ENCODE assay signal across 19 cellular contexts in the genomic region with DNA sequence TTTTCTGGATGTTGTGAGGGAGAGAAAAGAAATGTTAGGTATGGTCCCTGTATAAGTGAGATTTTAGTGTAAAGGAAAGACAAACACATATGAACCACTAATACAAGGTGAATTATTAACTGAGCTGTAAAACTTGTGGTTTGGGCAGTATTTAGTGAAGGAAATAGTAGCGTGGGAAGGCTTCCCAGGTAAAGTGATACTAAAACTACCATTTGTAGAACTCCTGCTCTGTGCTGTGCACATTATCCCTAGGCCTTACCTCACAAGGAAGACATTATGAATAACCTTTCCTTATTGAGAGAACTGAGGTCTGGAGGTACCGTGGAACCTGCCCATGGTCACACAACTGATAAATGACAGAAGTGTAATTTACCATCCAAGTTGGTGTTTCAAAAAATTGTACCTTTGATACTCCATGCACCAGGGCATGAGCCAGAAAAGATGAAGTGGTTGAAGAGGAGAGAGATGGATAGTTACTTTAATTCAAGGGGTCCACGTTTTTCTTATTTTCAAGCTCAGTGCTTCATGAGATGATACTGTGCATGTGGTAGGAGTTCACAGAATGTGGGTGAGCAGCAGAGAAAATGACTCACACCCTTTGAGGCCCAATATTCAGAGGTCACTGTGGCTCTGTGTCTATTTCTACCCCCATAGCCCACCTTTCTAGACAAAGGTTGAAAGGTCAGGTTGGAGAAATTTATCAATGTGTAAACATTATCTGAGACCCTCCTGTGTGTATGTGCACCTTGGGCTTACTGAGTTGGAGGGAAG.
DNase-seq lines count a peak whose midpoint lies in the region; ATAC-seq and TF ChIP-seq lines count a peak whose summit lies in the region.
"Had no signal": no experiment of that assay in that cellular context is flagged by ENCODE, and none has a peak within 500 bp of the region (broad histone marks: within the 10 kb centered on the region; RNA-seq: fewer than 3 reads in every experiment).

No MANE protein-coding gene starts in this region.

- H3K27ac ChIP-seq in OCI-LY3 (ENCODE audit: low read length): no peak overlapping the region
- H3K27ac ChIP-seq: skin epidermis, upper lobe of right lung had no signal

- H3K9ac ChIP-seq in OCI-LY3 (ENCODE audit: low read length): no peak overlapping the region

- H3K27me3 ChIP-seq in OCI-LY3 (ENCODE audit: low read depth, low read length): peaks cover 4% of the 10 kb centered on the region; the same call in 1 of the 2 replicates
- H3K27me3 ChIP-seq: upper lobe of right lung had no signal

- H3K36me3 ChIP-seq in OCI-LY3 (replicated peaks; ENCODE audit: low read depth, low read length): no peaks in the 10 kb centered on the region
- H3K36me3 ChIP-seq: upper lobe of right lung had no signal

- H2AFZ ChIP-seq in OCI-LY3 (ENCODE audit: low read depth, low read length): no peak overlapping the region

- ATAC-seq in GM18858 (IDR thresholded peaks at IDR 0.05; ENCODE audit: unreplicated experiment): peak; percentile 31
- ATAC-seq in GM21390 (IDR thresholded peaks at IDR 0.05; ENCODE audit: unreplicated experiment): peak; percentile 41
- ATAC-seq in HG02973 (IDR thresholded peaks at IDR 0.05; ENCODE audit: unreplicated experiment): peak; percentile 39
- ATAC-seq: left lobe of liver, Panc1, upper lobe of right lung had no signal

- peaks cover 33% of the 10 kb centered on the region for H3K4me1 ChIP-seq in OCI-LY3 (ENCODE audit: low read length)
- H3K4me1 ChIP-seq: upper lobe of right lung had no signal

- peak overlapping the region; percentile 17; the same call in 1 of the 2 replicates for H3K4me2 ChIP-seq in OCI-LY3 (ENCODE audit: low read length)

- no peak for TF ChIP-seq CTCF in OCI-LY3 (IDR thresholded peaks at IDR 0.05; ENCODE audit: low read depth, low read length)

- H3K79me2 ChIP-seq in OCI-LY3 (ENCODE audit: low read length): no peaks in the 10 kb centered on the region

- DNase-seq in NCI-H1694 (lab: John Stamatoyannopoulos, UW): no peak
- DNase-seq in stimulated activated naive CD4-positive, alpha-beta T cell (lab: John Stamatoyannopoulos, UW): no peak
- no peak for DNase-seq in activated naive CD4-positive, alpha-beta T cell (lab: John Stamatoyannopoulos, UW)
- DNase-seq in stimulated activated naive CD4-positive, alpha-beta T cell treated with Interleukin-2 at 50 U/mL for 16 hours (lab: John Stamatoyannopoulos, UW): no peak
- DNase-seq: activated CD8-positive, alpha-beta memory T cell treated with anti-CD3 and anti-CD28 coated beads, Interleukin-2, amount 50 U/mL, for 48 hours; aorta; CD4-positive, CD25-positive, alpha-beta regulatory T cell; effector CD4-positive, alpha-beta T cell; GDM1; NCI-H2029; nephron progenitor cell; upper lobe of right lung had no signal

- no peak overlapping the region for H3K4me3 ChIP-seq in OCI-LY3 (ENCODE audit: low read length)
- H3K4me3 ChIP-seq: skin epidermis, upper lobe of right lung had no signal

- no peaks in the 10 kb centered on the region for H4K20me1 ChIP-seq in OCI-LY3 (ENCODE audit: insufficient read depth, low read length)

- H3K9me3 ChIP-seq in OCI-LY3 (ENCODE audit: insufficient read depth, low read length): no peaks in the 10 kb centered on the region
- H3K9me3 ChIP-seq: upper lobe of right lung had no signal
